In the genomic region with DNA sequence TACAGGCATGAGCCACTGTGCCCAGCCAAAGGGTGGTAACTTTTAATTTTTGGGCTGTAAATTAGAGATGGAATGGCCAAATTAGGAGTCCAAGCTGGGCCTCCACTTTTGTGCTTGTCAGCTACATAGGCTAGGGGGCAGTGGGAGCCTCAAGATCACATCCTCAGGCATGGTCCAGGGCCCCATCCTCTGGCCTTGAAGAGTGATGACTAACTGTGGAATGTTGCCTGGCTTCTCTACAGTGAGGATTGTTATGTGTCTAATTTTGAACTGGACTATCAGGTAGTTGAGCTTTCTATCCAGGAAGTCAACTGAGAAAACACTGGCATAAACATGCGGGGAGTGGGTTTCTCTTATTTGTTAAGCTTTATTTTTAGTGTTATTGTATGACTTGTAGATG, we compare ENCODE assay signal across 21 cellular contexts. TPM values are rescaled to one million over a fixed set of nuclear protein-coding genes. Genes with fewer than 3 reads are reported as not detected.
DNase-seq lines count a peak whose midpoint lies in the region; ATAC-seq and TF ChIP-seq lines count a peak whose summit lies in the region.
"Had no signal": no experiment of that assay in that cellular context is flagged by ENCODE, and none has a peak within 500 bp of the region (broad histone marks: within the 10 kb centered on the region; RNA-seq: fewer than 3 reads in every experiment).

No MANE protein-coding gene starts in this region.

- H3K4me3 Mint-ChIP-seq in immature natural killer cell, result no peak overlapping the region
- H3K4me3 Mint-ChIP-seq: activated T-cell treated with anti-CD3 and anti-CD28 coated beads, Interleukin-2, amount 50 U/mL, for 72 hours had no signal

- H3K27ac ChIP-seq in PC-3 (ENCODE audit: low read length) (0 out of 2 replicates have a peak overlapping the region, but pooled peaks have one; percentile 11), epithelial cell of prostate (peak overlapping the region; percentile 49)
- H3K27ac ChIP-seq: KMS-11, psoas muscle, spleen had no signal

- ATAC-seq in PC-3, result peak; percentile 71
- ATAC-seq: activated T-cell treated with anti-CD3 and anti-CD28 coated beads, Interleukin-2, amount 50 U/mL, for 72 hours; left ventricle myocardium superior; psoas muscle had no signal

- no peaks in the 10 kb centered on the region for H3K36me3 Mint-ChIP-seq in immature natural killer cell

- no peaks in the 10 kb centered on the region for H3K27me3 ChIP-seq in PC-3 (ENCODE audit: low read length)
- H3K27me3 ChIP-seq: esophagus squamous epithelium, spleen had no signal

- CTCF ChIA-PET in PC-3 (lab: Charles Lee), result interaction anchor here (0.5 kb wide), 1 partner anchor 11 kb away, joined by 3 read pairs; no protein-coding TSS in a partner anchor

- POLR2A ChIA-PET in PC-3 (lab: Charles Lee; ENCODE audit: unreplicated experiment), result interaction anchor here (0.7 kb wide), 1 partner anchor 11 kb away, joined by 3 read pairs; no protein-coding TSS in a partner anchor

- DNase-seq in HK-2 (ENCODE audit: unreplicated experiment) (peak; percentile 27), PC-3 (peak; percentile 76), epithelial cell of prostate (ENCODE audit: low read depth, low spot score) (no peak), renal cortical epithelial cell (ENCODE audit: low read depth) (peak; percentile 53), NCI-H128 (lab: John Stamatoyannopoulos, UW; ENCODE audit: unreplicated experiment) (no peak), NCI-H187 treated with DMSO at 0.1 percent for 48 hours (lab: John Stamatoyannopoulos, UW) (no peak), immature natural killer cell (no peak), GDM1 (lab: John Stamatoyannopoulos, UW) (no peak)
- DNase-seq: activated CD4-positive, alpha-beta T cell treated with anti-CD3 and anti-CD28 coated beads for 1 hour; activated naive CD4-positive, alpha-beta T cell treated with anti-CD3 and anti-CD28 coated beads, Interleukin-2, amount 50 U/mL, for 16 hours; activated T-cell treated with anti-CD3 and anti-CD28 coated beads, Interleukin-2, amount 50 U/mL, for 72 hours; aorta; effector CD4-positive, alpha-beta T cell; esophagus squamous epithelium; left ventricle myocardium superior; NCI-H1092 treated with DMSO at 0.1 percent for 48 hours; NCI-H524; psoas muscle; spleen; stimulated activated CD4-positive, alpha-beta T cell treated with anti-CD3 and anti-CD28 coated beads, Interleukin-4, amount 100 ng/mL, for 24 hours had no signal

- peaks cover 2 to 4% (median 4%) of the 10 kb centered on the region in 3 donors for H3K27me3 Mint-ChIP-seq in immature natural killer cell (ENCODE audit: low read depth in 3 of 3)

- no peak overlapping the region for H3K9ac ChIP-seq in PC-3 (ENCODE audit: low read length)
- H3K9ac ChIP-seq: KMS-11 had no signal

- no peaks in the 10 kb centered on the region for H3F3A ChIP-seq in PC-3 (ENCODE audit: low read length, unreplicated experiment)

- no peaks in the 10 kb centered on the region for H3K9me3 ChIP-seq in PC-3 (ENCODE audit: low read length)
- H3K9me3 ChIP-seq: esophagus squamous epithelium, psoas muscle, spleen had no signal

- no peaks in the 10 kb centered on the region for H3K79me2 ChIP-seq in PC-3 (ENCODE audit: low read length)

- no peaks in the 10 kb centered on the region for H3K9me3 Mint-ChIP-seq in immature natural killer cell
- H3K9me3 Mint-ChIP-seq: activated T-cell treated with anti-CD3 and anti-CD28 coated beads, Interleukin-2, amount 50 U/mL, for 72 hours had no signal

- 0 out of 2 replicates have a peak overlapping the region, but pooled peaks have one; percentile 26 for H3K4me2 ChIP-seq in PC-3 (ENCODE audit: low read length)
- H3K4me2 ChIP-seq: KMS-11 had no signal

- 0 out of 2 replicates have a peak, but pooled peaks have one; percentile 12 for TF ChIP-seq CTCF in PC-3 (conservative IDR thresholded peaks at IDR 0.05; ENCODE audit: low read depth, low read length)

- H3K9me2 ChIP-seq in PC-3 (replicated peaks; ENCODE audit: low read length), result no peaks in the 10 kb centered on the region

- peaks cover 13% of the 10 kb centered on the region for H3K4me1 ChIP-seq in PC-3 (ENCODE audit: insufficient read depth, low read length)
- H3K4me1 ChIP-seq: psoas muscle had no signal

- H3K4me1 Mint-ChIP-seq in immature natural killer cell, result peaks cover 13 to 17% of the 10 kb centered on the region in 2 donors

- no peak overlapping the region for H3K27ac Mint-ChIP-seq in immature natural killer cell
- H3K27ac Mint-ChIP-seq: activated T-cell treated with anti-CD3 and anti-CD28 coated beads, Interleukin-2, amount 50 U/mL, for 72 hours had no signal

- 0 out of 2 replicates have a peak overlapping the region, but pooled peaks have one; percentile 34 for H2AFZ ChIP-seq in PC-3 (ENCODE audit: low read length)

- H3K4me3 ChIP-seq in PC-3 (ENCODE audit: low read length), result no peak overlapping the region
- H3K4me3 ChIP-seq: esophagus squamous epithelium, psoas muscle, spleen had no signal

- no peaks in the 10 kb centered on the region for H3K36me3 ChIP-seq in PC-3 (ENCODE audit: low read depth, low read length)
- H3K36me3 ChIP-seq: esophagus squamous epithelium, spleen had no signal

- no TSS peak for BruUV-seq in PC-3 (replicated peaks; lab: Mats Ljungman, UMichigan)

- intact Hi-C loops in PC-3 (cut with micrococcal nuclease), result no loop called here

- H4K20me1 ChIP-seq in PC-3 (ENCODE audit: low read length), result no peaks in the 10 kb centered on the region

RNA-seq across cellular contexts. Expression of a gene that starts 33.0 kb away (rescaled TPM):
- 7.7 and 8.0 TPM in 2 replicates for total RNA-seq in PC-3 (2014; rRNA removed)
- total RNA-seq in renal cortical epithelial cell, result 43.1 and 153 TPM in 2 replicates
- 10 to 100 TPM; 10.4 to 14.8 (median 14.2) TPM for polyA plus RNA-seq in immature natural killer cell

Comparison
In these comparisons a context has a peak if more than half of its experiments do, and no peak if none do; other contexts are left out.
1. DNase-seq: peak in HK-2 (single experiment), PC-3 (single experiment) and renal cortical epithelial cell (single experiment); none in epithelial cell of prostate (single experiment), NCI-H128 (single experiment), NCI-H187 treated with DMSO at 0.1 percent for 48 hours (single experiment), immature natural killer cell (0 of 3) and GDM1 (single experiment).